15 cellular contexts compared by ENCODE assay signal in genomic region chr12:125406131-125406530, GRCh38.
DNase-seq lines count a peak whose midpoint lies in the region; ATAC-seq and TF ChIP-seq lines count a peak whose summit lies in the region.
"Had no signal": no experiment of that assay in that cellular context is flagged by ENCODE, and none has a peak within 500 bp of the region (broad histone marks: within the 10 kb centered on the region; RNA-seq: fewer than 3 reads in every experiment).

No MANE protein-coding gene starts in this region.

- H3K4me3 ChIP-seq in lower lobe of right lung (no peak overlapping the region), uterus (no peak overlapping the region)
- H3K4me3 ChIP-seq: suprapubic skin had no signal

- H3K9me3 ChIP-seq in lower lobe of right lung (peaks cover 6% of the 10 kb centered on the region), uterus (no peaks in the 10 kb centered on the region)

- DNase-seq in retina: peak; percentile 17
- DNase-seq in lower lobe of right lung: no peak
- no peak for DNase-seq in uterus
- no peak for DNase-seq in SW 1271 (lab: John Stamatoyannopoulos, UW)
- DNase-seq in activated T-helper 2 cell treated with anti-CD3 and anti-CD28 coated beads, Interferon-gamma antibody, Interleukin-2, Interleukin-4, amounts not matched to agents 10 μg/mL and 5 μg/mL and 100 μg/mL, durations not matched to agents 14 hours and 24 hours and 36 hours (ENCODE audit: low spot score): no peak
- DNase-seq: activated CD8-positive, alpha-beta T cell treated with anti-CD3 and anti-CD28 coated beads, Interleukin-2, amount 10 ng/mL, durations not matched to agents 7 days and 5 days; cerebellar nuclear complex; NCI-H187 treated with DMSO at 0.1 percent for 48 hours; OCI-M1; T-helper 2 cell had no signal

- H3K4me1 ChIP-seq in lower lobe of right lung: no peaks in the 10 kb centered on the region
- no peaks in the 10 kb centered on the region for H3K4me1 ChIP-seq in uterus
- H3K4me1 ChIP-seq: suprapubic skin had no signal

- ATAC-seq in GM19025 (IDR thresholded peaks at IDR 0.05; ENCODE audit: low read depth, unreplicated experiment) (peak; percentile 83), GM21737 (IDR thresholded peaks at IDR 0.05; ENCODE audit: unreplicated experiment) (peak; percentile 59), HG03175 (IDR thresholded peaks at IDR 0.05; ENCODE audit: unreplicated experiment) (peak; percentile 69), lower lobe of right lung (no peak)
- ATAC-seq: activated CD8-positive, alpha-beta T cell treated with anti-CD3 and anti-CD28 coated beads, Interleukin-2, amount 10 ng/mL, durations not matched to agents 7 days and 5 days had no signal

- H3K27me3 ChIP-seq in lower lobe of right lung (ENCODE audit: low read depth): peaks cover 10% of the 10 kb centered on the region
- H3K27me3 ChIP-seq in uterus: no peaks in the 10 kb centered on the region
- H3K27me3 ChIP-seq: suprapubic skin had no signal

- H3K36me3 ChIP-seq in lower lobe of right lung (no peaks in the 10 kb centered on the region), uterus (no peaks in the 10 kb centered on the region)
- H3K36me3 ChIP-seq: suprapubic skin had no signal

- no peak overlapping the region for H3K27ac Mint-ChIP-seq in activated T-helper 2 cell treated with anti-CD3 and anti-CD28 coated beads, Interferon-gamma antibody, Interleukin-2, Interleukin-4, amounts not matched to agents 10 μg/mL and 5 μg/mL and 100 μg/mL, durations not matched to agents 14 hours and 24 hours and 36 hours
- H3K27ac Mint-ChIP-seq: activated CD8-positive, alpha-beta T cell treated with anti-CD3 and anti-CD28 coated beads, Interleukin-2, amount 10 ng/mL, durations not matched to agents 7 days and 5 days; activated naive CD8-positive, alpha-beta T cell had no signal

- H3K4me3 Mint-ChIP-seq in activated T-helper 2 cell treated with anti-CD3 and anti-CD28 coated beads, Interferon-gamma antibody, Interleukin-2, Interleukin-4, amounts not matched to agents 10 μg/mL and 5 μg/mL and 100 μg/mL, durations not matched to agents 14 hours and 24 hours and 36 hours (ENCODE audit: low read depth): no peak overlapping the region
- H3K4me3 Mint-ChIP-seq: activated CD8-positive, alpha-beta T cell treated with anti-CD3 and anti-CD28 coated beads, Interleukin-2, amount 10 ng/mL, durations not matched to agents 7 days and 5 days; activated naive CD8-positive, alpha-beta T cell had no signal

- intact Hi-C loops in lower lobe of right lung (cut with DNase I) (no loop called here), uterus (cut with DNase I; ENCODE audit: low total_unique reads) (no loop called here)
- intact Hi-C loops in activated T-helper 2 cell treated with anti-CD3 and anti-CD28 coated beads, Interferon-gamma antibody, Interleukin-2, Interleukin-4, amounts not matched to agents 10 μg/mL and 5 μg/mL and 100 μg/mL, durations not matched to agents 14 hours and 24 hours and 36 hours (cut with micrococcal nuclease): no loop called here

- no peaks in the 10 kb centered on the region for H3K4me1 Mint-ChIP-seq in activated T-helper 2 cell treated with anti-CD3 and anti-CD28 coated beads, Interferon-gamma antibody, Interleukin-2, Interleukin-4, amounts not matched to agents 10 μg/mL and 5 μg/mL and 100 μg/mL, durations not matched to agents 14 hours and 24 hours and 36 hours (ENCODE audit: low read depth)

- no peak for TF ChIP-seq POLR2A in uterus (IDR thresholded peaks at IDR 0.05)

- TF ChIP-seq CTCF in lower lobe of right lung (IDR thresholded peaks at IDR 0.05): no peak
- TF ChIP-seq CTCF in uterus (IDR thresholded peaks at IDR 0.05): no peak

- H3K27me3 Mint-ChIP-seq in activated T-helper 2 cell treated with anti-CD3 and anti-CD28 coated beads, Interferon-gamma antibody, Interleukin-2, Interleukin-4, amounts not matched to agents 10 μg/mL and 5 μg/mL and 100 μg/mL, durations not matched to agents 14 hours and 24 hours and 36 hours (ENCODE audit: low read depth): peaks cover 2% of the 10 kb centered on the region

- H3K27ac ChIP-seq in lower lobe of right lung (no peak overlapping the region), uterus (no peak overlapping the region)
- H3K27ac ChIP-seq: suprapubic skin had no signal

- no peaks in the 10 kb centered on the region for H3K9me3 Mint-ChIP-seq in activated T-helper 2 cell treated with anti-CD3 and anti-CD28 coated beads, Interferon-gamma antibody, Interleukin-2, Interleukin-4, amounts not matched to agents 10 μg/mL and 5 μg/mL and 100 μg/mL, durations not matched to agents 14 hours and 24 hours and 36 hours

- no peaks in the 10 kb centered on the region for H3K36me3 Mint-ChIP-seq in activated T-helper 2 cell treated with anti-CD3 and anti-CD28 coated beads, Interferon-gamma antibody, Interleukin-2, Interleukin-4, amounts not matched to agents 10 μg/mL and 5 μg/mL and 100 μg/mL, durations not matched to agents 14 hours and 24 hours and 36 hours (ENCODE audit: low read depth)
- H3K36me3 Mint-ChIP-seq: activated naive CD8-positive, alpha-beta T cell had no signal

Comparison
In these comparisons a context has a peak if more than half of its experiments do, and no peak if none do; other contexts are left out.
1. ATAC-seq: peak in GM19025 (single experiment), GM21737 (single experiment) and HG03175 (single experiment); none in lower lobe of right lung (0 of 2).